Comparison of ENCODE assay signal across 9 cellular contexts in genomic region chr9:77764894-77765780, GRCh38.
DNase-seq lines count a peak whose midpoint lies in the region; ATAC-seq and TF ChIP-seq lines count a peak whose summit lies in the region.
"Had no signal": no experiment of that assay in that cellular context is flagged by ENCODE, and none has a peak within 500 bp of the region (broad histone marks: within the 10 kb centered on the region; RNA-seq: fewer than 3 reads in every experiment).

No MANE protein-coding gene starts in this region.

- H3K4me3 ChIP-seq in osteoblast (ENCODE audit: insufficient read depth, low read length) (no peak overlapping the region), vagina (no peak overlapping the region)

- no peak overlapping the region for H3K4me2 ChIP-seq in osteoblast (ENCODE audit: insufficient read depth, low read length)

- no peak overlapping the region for H2AFZ ChIP-seq in osteoblast (ENCODE audit: low read length)

- no peak overlapping the region for H3K27ac ChIP-seq in osteoblast (ENCODE audit: low read depth, low read length)
- H3K27ac ChIP-seq in vagina, result no peak overlapping the region

- H3K27me3 ChIP-seq in osteoblast (ENCODE audit: insufficient read depth, low read length) (no peaks in the 10 kb centered on the region), vagina (no peaks in the 10 kb centered on the region)

- peaks cover 4% of the 10 kb centered on the region for H4K20me1 ChIP-seq in osteoblast (ENCODE audit: insufficient read depth, low read length)

- DNase-seq in GM03348 (ENCODE audit: low spot score), result peak; percentile 48
- DNase-seq in NCI-H2171 (lab: John Stamatoyannopoulos, UW), result peak; percentile 8
- DNase-seq in cerebellar cortex (ENCODE audit: low spot score), result peak; percentile 22
- peak; percentile 58 for DNase-seq in osteoblast (ENCODE audit: insufficient read length, low spot score, missing footprints)
- DNase-seq in G401 (ENCODE audit: low spot score), result no peak
- DNase-seq in activated CD4-positive, CD25-positive, alpha-beta regulatory T cell (lab: John Stamatoyannopoulos, UW), result no peak
- DNase-seq in vagina (ENCODE audit: extremely low spot score in 2 of 2), result no peak
- DNase-seq: caudate nucleus had no signal

- H3K4me1 ChIP-seq in osteoblast (ENCODE audit: insufficient read depth, low read length) (no peaks in the 10 kb centered on the region), vagina (no peaks in the 10 kb centered on the region)

- H3K36me3 ChIP-seq in osteoblast (ENCODE audit: insufficient read depth, low read length) (no peaks in the 10 kb centered on the region), vagina (no peaks in the 10 kb centered on the region)

- intact Hi-C loops in vagina (cut with DNase I), result no loop called here

- in situ Hi-C loops in G401 (cut with HindIII; ENCODE audit: low sequenced_read_pairs), result no loop called here

- H3K9me3 ChIP-seq in osteoblast (ENCODE audit: low read depth, low read length), result no peaks in the 10 kb centered on the region
- no peaks in the 10 kb centered on the region for H3K9me3 ChIP-seq in vagina

- no peak for ATAC-seq in HG03460 (IDR thresholded peaks at IDR 0.05; ENCODE audit: unreplicated experiment)

- TF ChIP-seq CTCF in osteoblast (IDR thresholded peaks at IDR 0.05; ENCODE audit: extremely low read depth, low read depth, low read length), result peak; percentile 70
- TF ChIP-seq CTCF in vagina (IDR thresholded peaks at IDR 0.05), result peak in 1 of 3 experiments; percentile 37

- no peaks in the 10 kb centered on the region for H3K79me2 ChIP-seq in osteoblast (ENCODE audit: insufficient read depth, low read length)

- TF ChIP-seq POLR2A in vagina (IDR thresholded peaks at IDR 0.05), result no peak

Comparison
In these comparisons a context has a peak if more than half of its experiments do, and no peak if none do; other contexts are left out.
1. DNase-seq: peak in GM03348 (single experiment), NCI-H2171 (single experiment), cerebellar cortex (single experiment) and osteoblast (single experiment); none in G401 (single experiment), activated CD4-positive, CD25-positive, alpha-beta regulatory T cell (0 of 4) and vagina (0 of 2).